ENCODE assay signal across 22 cellular contexts in genomic region chr7:375901-376305, GRCh38.
DNase-seq lines count a peak whose midpoint lies in the region; ATAC-seq and TF ChIP-seq lines count a peak whose summit lies in the region.
"Had no signal": no experiment of that assay in that cellular context is flagged by ENCODE, and none has a peak within 500 bp of the region (broad histone marks: within the 10 kb centered on the region; RNA-seq: fewer than 3 reads in every experiment).

No MANE protein-coding gene starts in this region.

- H3K4me1 ChIP-seq in neuronal stem cell (ENCODE audit: control insufficient read depth in 2 of 2, insufficient read depth in 1 of 2, low read depth in 1 of 2, low read length in 2 of 2) (peaks cover 8 to 44% of the 10 kb centered on the region in 2 donors), gastroesophageal sphincter (peaks cover 0 to 16% (median 10%) of the 10 kb centered on the region in 3 donors)

- TF ChIP-seq EP300 in gastroesophageal sphincter (IDR thresholded peaks at IDR 0.05), result no peak

- peak overlapping the region; percentile 98 for H2AK5ac ChIP-seq in neuronal stem cell (ENCODE audit: low read depth, low read length)

- CTCF ChIA-PET in activated CD8-positive, alpha-beta memory T cell treated with anti-CD3 and anti-CD28 coated beads, Interleukin-2, amount 10 ng/mL, durations not matched to agents 7 days and 5 days (lab: Charles Lee), result no interaction called here

- peaks cover 0 to 56% (median 0%) of the 10 kb centered on the region in 3 experiments for H3K27me3 ChIP-seq in neuronal stem cell (ENCODE audit: control insufficient read depth in 3 of 3, insufficient read depth in 3 of 3, low read depth in 1 of 3, low read length in 3 of 3)
- H3K27me3 ChIP-seq in gastroesophageal sphincter, result peaks cover 42% of the 10 kb centered on the region

- no peak overlapping the region for H3K27ac Mint-ChIP-seq in activated CD8-positive, alpha-beta memory T cell treated with anti-CD3 and anti-CD28 coated beads, Interleukin-2, amount 10 ng/mL, durations not matched to agents 7 days and 5 days
- H3K27ac Mint-ChIP-seq: activated CD4-positive, alpha-beta T cell treated with anti-CD3 and anti-CD28 coated beads for 36 hours; T-helper 1 cell treated with Interleukin-12 subunit alpha and Interleukin-12 subunit beta and Interleukin-4 antibody, amounts not matched to agents 30 μg/mL and 1 μg/mL, for 36 hours had no signal

- H3K36me3 Mint-ChIP-seq in activated CD8-positive, alpha-beta memory T cell treated with anti-CD3 and anti-CD28 coated beads, Interleukin-2, amount 10 ng/mL, durations not matched to agents 7 days and 5 days, result no peaks in the 10 kb centered on the region
- H3K36me3 Mint-ChIP-seq: brain; naive thymus-derived CD8-positive, alpha-beta T cell had no signal

- no peak for ATAC-seq in activated CD8-positive, alpha-beta memory T cell treated with anti-CD3 and anti-CD28 coated beads, Interleukin-2, amount 10 ng/mL, durations not matched to agents 7 days and 5 days
- ATAC-seq in gastroesophageal sphincter (no peak), omental fat pad (ENCODE audit: low FRiP score) (no peak)
- ATAC-seq: activated CD4-positive, alpha-beta T cell treated with anti-CD3 and anti-CD28 coated beads for 36 hours; naive thymus-derived CD8-positive, alpha-beta T cell; Panc1 had no signal

- no peak overlapping the region for H3K27ac ChIP-seq in neuronal stem cell (replicated peaks; ENCODE audit: low read length)
- no peak overlapping the region for H3K27ac ChIP-seq in gastroesophageal sphincter
- H3K27ac ChIP-seq: sigmoid colon had no signal

- H3K18ac ChIP-seq in neuronal stem cell (ENCODE audit: low read length), result peak overlapping the region; percentile 85

- peak overlapping the region; percentile 55 for H3K23ac ChIP-seq in neuronal stem cell (ENCODE audit: low read depth, low read length, poor library complexity)

- H3K27me3 Mint-ChIP-seq in activated CD8-positive, alpha-beta memory T cell treated with anti-CD3 and anti-CD28 coated beads, Interleukin-2, amount 10 ng/mL, durations not matched to agents 7 days and 5 days, result no peaks in the 10 kb centered on the region
- H3K27me3 Mint-ChIP-seq: activated CD4-positive, alpha-beta T cell treated with anti-CD3 and anti-CD28 coated beads for 36 hours; brain; naive thymus-derived CD8-positive, alpha-beta T cell had no signal

- H3K9ac ChIP-seq in neuronal stem cell (ENCODE audit: low read depth, low read length, poor library complexity), result no peak overlapping the region

- no CpG with 5 or more reads among the region's 19 CpGs for WGBS in neuronal stem cell (ENCODE audit: extremely low coverage in 2 of 2, insufficient read length in 2 of 2, insufficient replicate concordance in 1 of 2), 2 donors
- 34 to 60% methylated on average over 2 to 4 of the region's 19 CpGs for WGBS in gastroesophageal sphincter (ENCODE audit: low coverage in 1 of 2), 2 donors

- peak overlapping the region; percentile 41 for H2BK12ac ChIP-seq in neuronal stem cell (ENCODE audit: low read length)

- TF ChIP-seq POLR2A in gastroesophageal sphincter (IDR thresholded peaks at IDR 0.05), result no peak

- H3K4me2 ChIP-seq in neuronal stem cell (ENCODE audit: insufficient read depth, low read length, poor library complexity, severe bottlenecking), result no peak overlapping the region

- H2BK15ac ChIP-seq in neuronal stem cell (ENCODE audit: low read length), result peak overlapping the region; percentile 91

- H2AFZ ChIP-seq in neuronal stem cell (ENCODE audit: low read length), result no peak overlapping the region

- H2BK120ac ChIP-seq in neuronal stem cell (ENCODE audit: low read depth, low read length), result no peak overlapping the region

- peak; percentile 45 for DNase-seq in activated CD8-positive, alpha-beta memory T cell treated with anti-CD3 and anti-CD28 coated beads, Interleukin-2, amount 50 U/mL, for 48 hours
- DNase-seq in activated CD8-positive, alpha-beta memory T cell treated with anti-CD3 and anti-CD28 coated beads, Interleukin-2, amount 10 ng/mL, durations not matched to agents 7 days and 5 days, result no peak
- DNase-seq in stimulated activated CD4-positive, alpha-beta T cell treated with anti-CD3 and anti-CD28 coated beads, Interleukin-4, amount 100 ng/mL, for 1 hour, result peak; percentile 0
- DNase-seq in stimulated activated CD4-positive, alpha-beta T cell treated with anti-CD3 and anti-CD28 coated beads, Interleukin-2, amount 100 ng/mL, for 48 hours, result no peak
- DNase-seq in neuronal stem cell (ENCODE audit: low spot score), result no peak
- no peak for DNase-seq in NCI-H2107 treated with DMSO at 0.1 percent for 48 hours (lab: John Stamatoyannopoulos, UW; ENCODE audit: unreplicated experiment)
- no peak for DNase-seq in omental fat pad (ENCODE audit: low spot score)
- DNase-seq: activated CD4-positive, alpha-beta T cell treated with anti-CD3 and anti-CD28 coated beads for 36 hours; Calu3; effector CD8-positive, alpha-beta T cell; HCEC 1CT; Karpas-422; midbrain; MV-4-11; NCI-H187; NCI-H526 had no signal

- no peak overlapping the region for H3K4me3 ChIP-seq in neuronal stem cell (ENCODE audit: low read length in 2 of 2)
- H3K4me3 ChIP-seq in gastroesophageal sphincter, result no peak overlapping the region
- H3K4me3 ChIP-seq: sigmoid colon had no signal

- no peaks in the 10 kb centered on the region for H3K9me3 Mint-ChIP-seq in activated CD8-positive, alpha-beta memory T cell treated with anti-CD3 and anti-CD28 coated beads, Interleukin-2, amount 10 ng/mL, durations not matched to agents 7 days and 5 days (ENCODE audit: low read depth)
- H3K9me3 Mint-ChIP-seq: naive thymus-derived CD8-positive, alpha-beta T cell; T-helper 1 cell treated with Interleukin-12 subunit alpha and Interleukin-12 subunit beta and Interleukin-4 antibody, amounts not matched to agents 30 μg/mL and 1 μg/mL, for 36 hours had no signal

- peak overlapping the region; percentile 53 for H4K91ac ChIP-seq in neuronal stem cell (ENCODE audit: low read depth, low read length, poor library complexity)

- H3K4me3 Mint-ChIP-seq in activated CD8-positive, alpha-beta memory T cell treated with anti-CD3 and anti-CD28 coated beads, Interleukin-2, amount 10 ng/mL, durations not matched to agents 7 days and 5 days, result no peak overlapping the region
- H3K4me3 Mint-ChIP-seq: activated CD4-positive, alpha-beta T cell treated with anti-CD3 and anti-CD28 coated beads for 36 hours; brain; naive thymus-derived CD8-positive, alpha-beta T cell; T-helper 1 cell treated with Interleukin-12 subunit alpha and Interleukin-12 subunit beta and Interleukin-4 antibody, amounts not matched to agents 30 μg/mL and 1 μg/mL, for 36 hours had no signal

- no peak overlapping the region for H3K4ac ChIP-seq in neuronal stem cell (ENCODE audit: low read length)

- H4K8ac ChIP-seq in neuronal stem cell (ENCODE audit: low read depth, low read length), result no peak overlapping the region

- H3K9me3 ChIP-seq in neuronal stem cell (replicated peaks in 1 of 2; ENCODE audit: control insufficient read depth in 2 of 2, insufficient read depth in 1 of 2, low read depth in 1 of 2, low read length in 2 of 2), result no peaks in the 10 kb centered on the region
- no peaks in the 10 kb centered on the region for H3K9me3 ChIP-seq in gastroesophageal sphincter
- H3K9me3 ChIP-seq: sigmoid colon had no signal

- H3K36me3 ChIP-seq in neuronal stem cell (replicated peaks in 1 of 2; ENCODE audit: control insufficient read depth in 2 of 2, insufficient read depth in 2 of 2, low read length in 2 of 2) (no peaks in the 10 kb centered on the region), gastroesophageal sphincter (no peaks in the 10 kb centered on the region)
- H3K36me3 ChIP-seq: sigmoid colon had no signal

- H3K4me1 Mint-ChIP-seq in activated CD8-positive, alpha-beta memory T cell treated with anti-CD3 and anti-CD28 coated beads, Interleukin-2, amount 10 ng/mL, durations not matched to agents 7 days and 5 days, result peaks cover 2% of the 10 kb centered on the region

- TF ChIP-seq CTCF in gastroesophageal sphincter (IDR thresholded peaks at IDR 0.05), result no peak
- no peak for TF ChIP-seq CTCF in omental fat pad (IDR thresholded peaks at IDR 0.05)

- H3K14ac ChIP-seq in neuronal stem cell (ENCODE audit: low read length), result peak overlapping the region; percentile 71

- peak overlapping the region; percentile 93 for H2BK5ac ChIP-seq in neuronal stem cell (ENCODE audit: low read length)

- peaks cover 2% of the 10 kb centered on the region for H3K79me1 ChIP-seq in neuronal stem cell (ENCODE audit: low read depth, low read length)

Comparison
In these comparisons a context has a peak if more than half of its experiments do, and no peak if none do; other contexts are left out.
1. DNase-seq: peak in activated CD8-positive, alpha-beta memory T cell treated with anti-CD3 and anti-CD28 coated beads, Interleukin-2, amount 50 U/mL, for 48 hours (single experiment) and stimulated activated CD4-positive, alpha-beta T cell treated with anti-CD3 and anti-CD28 coated beads, Interleukin-4, amount 100 ng/mL, for 1 hour (single experiment); none in activated CD8-positive, alpha-beta memory T cell treated with anti-CD3 and anti-CD28 coated beads, Interleukin-2, amount 10 ng/mL, durations not matched to agents 7 days and 5 days (single experiment), stimulated activated CD4-positive, alpha-beta T cell treated with anti-CD3 and anti-CD28 coated beads, Interleukin-2, amount 100 ng/mL, for 48 hours (0 of 2), neuronal stem cell (single experiment), NCI-H2107 treated with DMSO at 0.1 percent for 48 hours (single experiment) and omental fat pad (single experiment).